25 cellular contexts compared by ENCODE assay signal in the genomic region with DNA sequence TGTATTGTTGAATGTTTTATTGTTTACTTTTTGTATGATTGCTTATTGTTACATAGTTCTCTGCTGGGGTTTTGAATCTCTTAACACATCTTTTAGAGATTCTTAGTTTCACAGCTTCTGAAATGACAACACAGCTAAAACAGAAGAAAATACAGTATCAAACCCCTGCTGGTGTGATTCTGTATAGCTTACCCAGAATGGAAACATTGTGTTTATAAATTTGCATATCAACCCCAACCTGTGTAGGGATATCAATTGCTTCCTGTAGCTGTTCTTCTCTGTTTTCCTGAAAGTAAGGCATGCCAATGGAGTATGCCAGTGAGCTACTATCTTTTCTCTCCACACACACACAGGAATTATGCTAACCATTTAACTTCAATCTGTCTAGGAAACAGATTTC.
A peak's percentile ranks its signal among the peaks of the same experiment; 100 is the strongest.
DNase-seq lines count a peak whose midpoint lies in the region; ATAC-seq and TF ChIP-seq lines count a peak whose summit lies in the region.
"Had no signal": no experiment of that assay in that cellular context is flagged by ENCODE, and none has a peak within 500 bp of the region (broad histone marks: within the 10 kb centered on the region; RNA-seq: fewer than 3 reads in every experiment).

No MANE protein-coding gene starts in this region.

- no peaks in the 10 kb centered on the region for H3K27me3 Mint-ChIP-seq in HFFc6 (ENCODE audit: insufficient read depth)
- H3K27me3 Mint-ChIP-seq: activated B cell treated with CpG ODN at 0.5 μM for 24 hours; activated CD4-positive, alpha-beta memory T cell treated with anti-CD3 and anti-CD28 coated beads for 36 hours; activated naive CD8-positive, alpha-beta T cell treated with anti-CD3 and anti-CD28 coated beads for 36 hours; memory B cell had no signal

- TF ChIP-seq CTCF in HFFc6 (IDR thresholded peaks at IDR 0.05) (peak; percentile 50), MM.1S (IDR thresholded peaks at IDR 0.05; ENCODE audit: low read length) (no peak)

- no peak overlapping the region for H2AK5ac ChIP-seq in mesendoderm (ENCODE audit: low read length)

- no peaks in the 10 kb centered on the region for H3K9me3 Mint-ChIP-seq in HFFc6
- H3K9me3 Mint-ChIP-seq: activated T-helper 2 cell treated with anti-CD3 and anti-CD28 coated beads, Interferon-gamma antibody, Interleukin-2, Interleukin-4, amounts not matched to agents 10 μg/mL and 5 μg/mL and 100 μg/mL, durations not matched to agents 14 hours and 24 hours and 36 hours had no signal

- no peak overlapping the region for H3K4me3 Mint-ChIP-seq in HFFc6
- H3K4me3 Mint-ChIP-seq: activated B cell treated with CpG ODN at 0.5 μM for 24 hours; activated CD4-positive, alpha-beta memory T cell treated with anti-CD3 and anti-CD28 coated beads for 36 hours; activated naive CD8-positive, alpha-beta T cell treated with anti-CD3 and anti-CD28 coated beads for 36 hours; CD8-positive, alpha-beta T cell; memory B cell had no signal

- no peaks in the 10 kb centered on the region for H3K9me3 ChIP-seq in MM.1S (replicated peaks; ENCODE audit: insufficient read depth, low read length)
- H3K9me3 ChIP-seq: ascending aorta had no signal

- H3K4me1 Mint-ChIP-seq in HFFc6 (ENCODE audit: low read depth) = peaks cover 19% of the 10 kb centered on the region
- H3K4me1 Mint-ChIP-seq: activated B cell treated with CpG ODN at 0.5 μM for 24 hours; activated naive CD8-positive, alpha-beta T cell treated with anti-CD3 and anti-CD28 coated beads for 36 hours; memory B cell had no signal

- H3K4me2 ChIP-seq in mesendoderm (ENCODE audit: low read length) (no peak overlapping the region), MM.1S (ENCODE audit: low read depth, low read length) (no peak overlapping the region)
- H3K4me2 ChIP-seq: KMS-11 had no signal

- no peak overlapping the region for H2AFZ ChIP-seq in MM.1S (ENCODE audit: low read length)

- H3K23ac ChIP-seq in mesendoderm (ENCODE audit: low read length) = no peak overlapping the region

- no peaks in the 10 kb centered on the region for H3K27me3 ChIP-seq in mesendoderm (ENCODE audit: insufficient read depth, low read length, poor library complexity)
- no peaks in the 10 kb centered on the region for H3K27me3 ChIP-seq in MM.1S (replicated peaks; ENCODE audit: insufficient read depth, low read length)
- H3K27me3 ChIP-seq: ascending aorta had no signal

- ATAC-seq in SK-N-SH treated with all-trans-retinoic acid at 6 μM for 48 hours = peak; percentile 67
- ATAC-seq: CD8-positive, alpha-beta T cell; left colon had no signal

- DNase-seq in DMS 273 (lab: John Stamatoyannopoulos, UW; ENCODE audit: unreplicated experiment) (peak; percentile 41), DMS 273 treated with DMSO at 0.1 percent for 48 hours (lab: John Stamatoyannopoulos, UW) (no peak), HFFc6 (no peak), mesendoderm (peak; percentile 23), DMS153 treated with DMSO at 0.1 percent for 48 hours (lab: John Stamatoyannopoulos, UW; ENCODE audit: unreplicated experiment) (no peak), NCI-H2029 (lab: John Stamatoyannopoulos, UW) (no peak), MM.1S (no peak)
- DNase-seq: activated B cell treated with CpG ODN at 0.5 μM for 24 hours; activated CD4-positive, alpha-beta memory T cell treated with anti-CD3 and anti-CD28 coated beads for 36 hours; activated CD8-positive, alpha-beta memory T cell treated with anti-CD3 and anti-CD28 coated beads, Interleukin-2, amount 50 U/mL, for 48 hours; activated naive CD8-positive, alpha-beta T cell treated with anti-CD3 and anti-CD28 coated beads for 36 hours; AML-193; CD8-positive, alpha-beta T cell; left colon; NCI-H1694; nucleus accumbens; stimulated activated CD4-positive, alpha-beta T cell treated with anti-CD3 and anti-CD28 coated beads, Interleukin-1b, Interleukin-23, amount 100 ng/mL, for 48 hours; T1000; trophoblast cell had no signal

- H3K4me3 ChIP-seq in mesendoderm (ENCODE audit: low read length) (no peak overlapping the region), MM.1S (ENCODE audit: low read length) (no peak overlapping the region)
- H3K4me3 ChIP-seq: ascending aorta had no signal

- no peak overlapping the region for H4K5ac ChIP-seq in mesendoderm (ENCODE audit: low read length)

- no peaks in the 10 kb centered on the region for H4K20me1 ChIP-seq in MM.1S (ENCODE audit: insufficient read depth, low read length)

- H3K4ac ChIP-seq in mesendoderm (ENCODE audit: low read depth, low read length) = no peak overlapping the region

- no peaks in the 10 kb centered on the region for H3F3A ChIP-seq in MM.1S (ENCODE audit: insufficient read depth, low read length)

- H3K79me2 ChIP-seq in mesendoderm (ENCODE audit: control insufficient read depth, insufficient read depth, low read length) = no peaks in the 10 kb centered on the region
- no peaks in the 10 kb centered on the region for H3K79me2 ChIP-seq in MM.1S (ENCODE audit: low read length)

- H2BK120ac ChIP-seq in mesendoderm (ENCODE audit: low read depth, low read length) = no peak overlapping the region

- H3K9ac ChIP-seq in mesendoderm (ENCODE audit: low read length) (no peak overlapping the region), MM.1S (ENCODE audit: low read length) (no peak overlapping the region)
- H3K9ac ChIP-seq: KMS-11 had no signal

- no peak overlapping the region for H3K18ac ChIP-seq in mesendoderm (ENCODE audit: low read length)

- no peak overlapping the region for H2BK15ac ChIP-seq in mesendoderm (replicated peaks; ENCODE audit: low read depth)

- no peak overlapping the region for H3K56ac ChIP-seq in mesendoderm (ENCODE audit: low read length)

- no peaks in the 10 kb centered on the region for H3K79me1 ChIP-seq in mesendoderm (ENCODE audit: low read length)

- H3K36me3 ChIP-seq in mesendoderm (ENCODE audit: control insufficient read depth, insufficient read depth, low read length) = no peaks in the 10 kb centered on the region
- no peaks in the 10 kb centered on the region for H3K36me3 ChIP-seq in MM.1S (replicated peaks; ENCODE audit: insufficient read depth, low read length)
- H3K36me3 ChIP-seq: ascending aorta had no signal

- H3K27ac Mint-ChIP-seq in HFFc6 = no peak overlapping the region
- H3K27ac Mint-ChIP-seq: activated B cell treated with CpG ODN at 0.5 μM for 24 hours; activated CD4-positive, alpha-beta memory T cell treated with anti-CD3 and anti-CD28 coated beads for 36 hours; activated naive CD8-positive, alpha-beta T cell treated with anti-CD3 and anti-CD28 coated beads for 36 hours; activated T-helper 2 cell treated with anti-CD3 and anti-CD28 coated beads, Interferon-gamma antibody, Interleukin-2, Interleukin-4, amounts not matched to agents 10 μg/mL and 5 μg/mL and 100 μg/mL, durations not matched to agents 14 hours and 24 hours and 36 hours; CD8-positive, alpha-beta T cell; memory B cell had no signal

- no peaks in the 10 kb centered on the region for H3K9me2 ChIP-seq in MM.1S (replicated peaks; ENCODE audit: insufficient read depth, low read length)

- H2BK5ac ChIP-seq in mesendoderm (ENCODE audit: low read length) = no peak overlapping the region

- H4K8ac ChIP-seq in mesendoderm (ENCODE audit: low read depth, low read length) = no peak overlapping the region

- H3K36me3 Mint-ChIP-seq in HFFc6 (ENCODE audit: low read depth) = no peaks in the 10 kb centered on the region
- H3K36me3 Mint-ChIP-seq: activated CD4-positive, alpha-beta memory T cell treated with anti-CD3 and anti-CD28 coated beads for 36 hours; activated naive CD8-positive, alpha-beta T cell treated with anti-CD3 and anti-CD28 coated beads for 36 hours; CD8-positive, alpha-beta T cell; memory B cell had no signal

- H3K4me1 ChIP-seq in mesendoderm (ENCODE audit: control insufficient read depth, low read depth, low read length) (no peaks in the 10 kb centered on the region), MM.1S (ENCODE audit: low read length) (no peaks in the 10 kb centered on the region)
- H3K4me1 ChIP-seq: ascending aorta had no signal

- H3K27ac ChIP-seq in mesendoderm (ENCODE audit: low read depth, low read length) (no peak overlapping the region), MM.1S (ENCODE audit: low read length) (no peak overlapping the region)
- H3K27ac ChIP-seq: 22Rv1, ascending aorta, KMS-11 had no signal

TF ChIP-seq in SK-N-SH treated with all-trans-retinoic acid at 6 μM for 48 hours, 23 proteins besides CTCF, POLR2A, EP300 and RAD21 (continues in another document):
- TF ChIP-seq ZC3H10 (CRISPR knock-in tag; IDR thresholded peaks at IDR 0.05) (no peak), PATZ1 (CRISPR knock-in tag; IDR thresholded peaks at IDR 0.05; ENCODE audit: borderline replicate concordance) (no peak), SNAI2 (CRISPR knock-in tag; IDR thresholded peaks at IDR 0.05) (no peak), ZNF70 (CRISPR knock-in tag; IDR thresholded peaks at IDR 0.05) (no peak), TOX (CRISPR knock-in tag; IDR thresholded peaks at IDR 0.05; ENCODE audit: borderline replicate concordance) (no peak), GLIS3 (CRISPR knock-in tag; IDR thresholded peaks at IDR 0.05) (no peak)
- TF ChIP-seq, protein P1, sequence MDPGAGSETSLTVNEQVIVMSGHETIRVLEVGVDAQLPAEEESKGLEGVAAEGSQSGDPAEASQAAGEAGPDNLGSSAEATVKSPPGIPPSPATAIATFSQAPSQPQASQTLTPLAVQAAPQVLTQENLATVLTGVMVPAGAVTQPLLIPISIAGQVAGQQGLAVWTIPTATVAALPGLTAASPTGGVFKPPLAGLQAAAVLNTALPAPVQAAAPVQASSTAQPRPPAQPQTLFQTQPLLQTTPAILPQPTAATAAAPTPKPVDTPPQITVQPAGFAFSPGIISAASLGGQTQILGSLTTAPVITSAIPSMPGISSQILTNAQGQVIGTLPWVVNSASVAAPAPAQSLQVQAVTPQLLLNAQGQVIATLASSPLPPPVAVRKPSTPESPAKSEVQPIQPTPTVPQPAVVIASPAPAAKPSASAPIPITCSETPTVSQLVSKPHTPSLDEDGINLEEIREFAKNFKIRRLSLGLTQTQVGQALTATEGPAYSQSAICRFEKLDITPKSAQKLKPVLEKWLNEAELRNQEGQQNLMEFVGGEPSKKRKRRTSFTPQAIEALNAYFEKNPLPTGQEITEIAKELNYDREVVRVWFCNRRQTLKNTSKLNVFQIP (CRISPR knock-in tag; IDR thresholded peaks at IDR 0.05; ENCODE audit: borderline replicate concordance, low read depth) = no peak

Comparison
In these comparisons a context has a peak if more than half of its experiments do, and no peak if none do; other contexts are left out.
1. DNase-seq: peak in DMS 273 (single experiment) and mesendoderm (single experiment); none in DMS 273 treated with DMSO at 0.1 percent for 48 hours (single experiment), HFFc6 (single experiment), DMS153 treated with DMSO at 0.1 percent for 48 hours (single experiment), NCI-H2029 (single experiment) and MM.1S (single experiment).